Comparison of ENCODE assay signal across 17 cellular contexts in genomic region chr3:119647843-119648575, GRCh38. TPM values are rescaled to one million over a fixed set of nuclear protein-coding genes. Genes with fewer than 3 reads are reported as not detected.
DNase-seq lines count a peak whose midpoint lies in the region; ATAC-seq and TF ChIP-seq lines count a peak whose summit lies in the region.
"Had no signal": no experiment of that assay in that cellular context is flagged by ENCODE, and none has a peak within 500 bp of the region (broad histone marks: within the 10 kb centered on the region; RNA-seq: fewer than 3 reads in every experiment).

No MANE protein-coding gene starts in this region.

- no peaks in the 10 kb centered on the region for H3K9me3 Mint-ChIP-seq in osteocyte (ENCODE audit: unreplicated experiment)
- H3K9me3 Mint-ChIP-seq in progenitor cell of endocrine pancreas (ENCODE audit: low read depth) = no peaks in the 10 kb centered on the region
- H3K9me3 Mint-ChIP-seq: endodermal cell, nephron progenitor cell had no signal

- TF ChIP-seq POLR2A in thyroid gland (IDR thresholded peaks at IDR 0.05) = no peak

- H3K4me3 ChIP-seq in thyroid gland (replicated peaks in 1 of 3) = no peak overlapping the region
- H3K4me3 ChIP-seq: BLaER1 treated with 17β-estradiol and CSF1 and Interleukin-3, amounts not matched to agents 10 nM and 100 nM; SJSA1 had no signal

- WGBS in thyroid gland, 2 donors = 41 to 53% methylated on average over 12 of the region's 12 CpGs

- H3K36me3 Mint-ChIP-seq in osteocyte (ENCODE audit: unreplicated experiment) = no peaks in the 10 kb centered on the region
- peaks cover 4% of the 10 kb centered on the region for H3K36me3 Mint-ChIP-seq in progenitor cell of endocrine pancreas (ENCODE audit: insufficient read depth)

- H3K4me1 ChIP-seq in thyroid gland = peaks cover 24 to 25% of the 10 kb centered on the region in 2 donors

- H3K4me3 Mint-ChIP-seq in osteocyte (ENCODE audit: unreplicated experiment) (no peak overlapping the region), progenitor cell of endocrine pancreas (ENCODE audit: low read depth) (no peak overlapping the region)
- H3K4me3 Mint-ChIP-seq: activated CD8-positive, alpha-beta T cell treated with anti-CD3 and anti-CD28 coated beads, Interleukin-2, amount 10 ng/mL, durations not matched to agents 7 days and 5 days; endodermal cell; nephron progenitor cell had no signal

- intact Hi-C loops in thyroid gland (cut with DNase I) = no loop called here

- peak overlapping the region; percentile 66 to 89 (median 87) for H3K27ac ChIP-seq in thyroid gland
- H3K27ac ChIP-seq: BLaER1 treated with 17β-estradiol and CSF1 and Interleukin-3, amounts not matched to agents 10 nM and 100 nM; SJSA1 had no signal

- DNase-seq in astrocyte of the hippocampus (ENCODE audit: low read depth, low spot score) (peak; percentile 64), fibroblast of peridontal ligament (ENCODE audit: extremely low read depth) (peak; percentile 62), osteocyte (ENCODE audit: extremely low spot score, unreplicated experiment) (peak; percentile 63), thyroid gland (peak; percentile 61 to 71), progenitor cell of endocrine pancreas (ENCODE audit: low spot score, unreplicated experiment) (no peak)
- DNase-seq in activated CD4-positive, alpha-beta T cell treated with anti-CD3 and anti-CD28 coated beads, Interleukin-2, amount 50 U/mL, for 1 hour = no peak
- DNase-seq: activated CD8-positive, alpha-beta T cell treated with anti-CD3 and anti-CD28 coated beads, Interleukin-2, amount 10 ng/mL, durations not matched to agents 7 days and 5 days; activated effector memory CD4-positive, alpha-beta T cell treated with Interleukin-2 at 50 U/mL for 16 hours; endodermal cell; KBM-7; NCI-H1417 treated with DMSO at 0.1 percent for 48 hours; nephron progenitor cell had no signal

- H3K27me3 ChIP-seq in thyroid gland = no peaks in the 10 kb centered on the region
- H3K27me3 ChIP-seq: BLaER1 treated with 17β-estradiol and CSF1 and Interleukin-3, amounts not matched to agents 10 nM and 100 nM; SJSA1 had no signal

- H3K27me3 Mint-ChIP-seq in osteocyte (ENCODE audit: unreplicated experiment) (no peaks in the 10 kb centered on the region), progenitor cell of endocrine pancreas (no peaks in the 10 kb centered on the region)

- H3K4me1 Mint-ChIP-seq in osteocyte (ENCODE audit: unreplicated experiment) (no peaks in the 10 kb centered on the region), progenitor cell of endocrine pancreas (ENCODE audit: low read depth) (peaks cover 3% of the 10 kb centered on the region)

- no peak for ATAC-seq in GM19328 (IDR thresholded peaks at IDR 0.05; ENCODE audit: unreplicated experiment)
- ATAC-seq: activated CD8-positive, alpha-beta T cell treated with anti-CD3 and anti-CD28 coated beads, Interleukin-2, amount 10 ng/mL, durations not matched to agents 7 days and 5 days; HCT116 had no signal

- TF ChIP-seq CTCF in osteocyte (IDR thresholded peaks at IDR 0.05) (no peak), thyroid gland (IDR thresholded peaks at IDR 0.05) (no peak), progenitor cell of endocrine pancreas (IDR thresholded peaks at IDR 0.05; ENCODE audit: unreplicated experiment) (no peak)

- H3K27ac Mint-ChIP-seq in osteocyte (ENCODE audit: unreplicated experiment) (no peak overlapping the region), progenitor cell of endocrine pancreas (no peak overlapping the region)
- H3K27ac Mint-ChIP-seq: activated CD8-positive, alpha-beta T cell treated with anti-CD3 and anti-CD28 coated beads, Interleukin-2, amount 10 ng/mL, durations not matched to agents 7 days and 5 days; endodermal cell; nephron progenitor cell had no signal

- no peaks in the 10 kb centered on the region for H3K9me3 ChIP-seq in thyroid gland
- H3K9me3 ChIP-seq: BLaER1 treated with 17β-estradiol and CSF1 and Interleukin-3, amounts not matched to agents 10 nM and 100 nM; SJSA1 had no signal

- no peaks in the 10 kb centered on the region for H3K36me3 ChIP-seq in thyroid gland
- H3K36me3 ChIP-seq: BLaER1 treated with 17β-estradiol and CSF1 and Interleukin-3, amounts not matched to agents 10 nM and 100 nM; SJSA1 had no signal

RNA-seq across cellular contexts. Expression of gene POPDC2, which starts 12.4 kb away (rescaled TPM):
- total RNA-seq in osteocyte (2.1 and 2.4 TPM in 2 replicates), thyroid gland (1 to 10 TPM; 1.9 to 5.4 (median 4.6) TPM), progenitor cell of endocrine pancreas (2.9 and 3.8 TPM in 2 replicates)

RNA-seq across cellular contexts. Expression of gene COX17, which starts 29.2 kb away (rescaled TPM):
- total RNA-seq in osteocyte = 16.1 and 18.2 TPM in 2 replicates
- total RNA-seq in thyroid gland = 10 to 100 TPM; 12.8 to 73.0 (median 46.0) TPM
- 29.9 and 35.4 TPM in 2 replicates for total RNA-seq in progenitor cell of endocrine pancreas

RNA-seq across cellular contexts. Expression of gene PLA1A, which starts 50.3 kb away (rescaled TPM):
- total RNA-seq in osteocyte = 0.86 and 1.4 TPM in 2 replicates
- 1 to 10 TPM; 2.0 to 6.7 (median 3.9) TPM for total RNA-seq in thyroid gland
- 0.18 TPM in 1 of 2 replicates, not detected in the other for total RNA-seq in progenitor cell of endocrine pancreas
- total RNA-seq: activated CD8-positive, alpha-beta T cell treated with anti-CD3 and anti-CD28 coated beads, Interleukin-2, amount 10 ng/mL, durations not matched to agents 7 days and 5 days; Daoy had no signal

RNA-seq across cellular contexts. Expression of gene CFAP91, which starts 54.8 kb away (rescaled TPM):
- not detected in 2 replicates for total RNA-seq in osteocyte
- 10 to 100 TPM in 3 of 4 donors, 1 to 10 TPM in 1; 9.4 to 28.0 (median 22.8) TPM for total RNA-seq in thyroid gland
- total RNA-seq in progenitor cell of endocrine pancreas = 63.0 and 75.0 TPM in 2 replicates
- total RNA-seq: activated CD8-positive, alpha-beta T cell treated with anti-CD3 and anti-CD28 coated beads, Interleukin-2, amount 10 ng/mL, durations not matched to agents 7 days and 5 days had no signal

Comparison
In these comparisons a context has a peak if more than half of its experiments do, and no peak if none do; other contexts are left out.
1. DNase-seq: peak in astrocyte of the hippocampus (single experiment), fibroblast of peridontal ligament (single experiment), osteocyte (single experiment) and thyroid gland (2 of 2); none in progenitor cell of endocrine pancreas (single experiment) and activated CD4-positive, alpha-beta T cell treated with anti-CD3 and anti-CD28 coated beads, Interleukin-2, amount 50 U/mL, for 1 hour (single experiment).